2 cellular contexts compared by ENCODE assay signal in the genomic region with DNA sequence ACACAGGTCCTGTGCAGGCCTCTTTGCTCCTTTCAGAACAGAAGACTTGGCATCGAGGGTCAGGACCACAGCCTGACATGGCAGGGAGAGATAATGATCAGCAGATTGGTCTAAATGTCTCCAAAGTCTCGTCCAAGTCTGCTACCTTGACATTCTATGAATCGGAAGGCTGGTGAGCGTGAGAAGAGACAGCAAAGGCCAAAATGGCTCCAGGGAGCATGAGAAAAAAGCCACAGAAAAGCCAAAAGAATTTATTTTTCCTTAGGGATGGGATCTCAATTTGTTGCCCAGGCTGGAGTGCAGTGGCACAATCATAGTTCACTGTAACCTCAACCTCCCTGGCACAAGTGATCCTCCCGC.
TF ChIP-seq lines count a peak whose summit lies in the region.

No MANE protein-coding gene starts in this region.

TF ChIP-seq in SK-N-SH, 30 proteins besides CTCF, POLR2A, EP300 and RAD21 (continued from another document):
- TF ChIP-seq, protein P1, sequence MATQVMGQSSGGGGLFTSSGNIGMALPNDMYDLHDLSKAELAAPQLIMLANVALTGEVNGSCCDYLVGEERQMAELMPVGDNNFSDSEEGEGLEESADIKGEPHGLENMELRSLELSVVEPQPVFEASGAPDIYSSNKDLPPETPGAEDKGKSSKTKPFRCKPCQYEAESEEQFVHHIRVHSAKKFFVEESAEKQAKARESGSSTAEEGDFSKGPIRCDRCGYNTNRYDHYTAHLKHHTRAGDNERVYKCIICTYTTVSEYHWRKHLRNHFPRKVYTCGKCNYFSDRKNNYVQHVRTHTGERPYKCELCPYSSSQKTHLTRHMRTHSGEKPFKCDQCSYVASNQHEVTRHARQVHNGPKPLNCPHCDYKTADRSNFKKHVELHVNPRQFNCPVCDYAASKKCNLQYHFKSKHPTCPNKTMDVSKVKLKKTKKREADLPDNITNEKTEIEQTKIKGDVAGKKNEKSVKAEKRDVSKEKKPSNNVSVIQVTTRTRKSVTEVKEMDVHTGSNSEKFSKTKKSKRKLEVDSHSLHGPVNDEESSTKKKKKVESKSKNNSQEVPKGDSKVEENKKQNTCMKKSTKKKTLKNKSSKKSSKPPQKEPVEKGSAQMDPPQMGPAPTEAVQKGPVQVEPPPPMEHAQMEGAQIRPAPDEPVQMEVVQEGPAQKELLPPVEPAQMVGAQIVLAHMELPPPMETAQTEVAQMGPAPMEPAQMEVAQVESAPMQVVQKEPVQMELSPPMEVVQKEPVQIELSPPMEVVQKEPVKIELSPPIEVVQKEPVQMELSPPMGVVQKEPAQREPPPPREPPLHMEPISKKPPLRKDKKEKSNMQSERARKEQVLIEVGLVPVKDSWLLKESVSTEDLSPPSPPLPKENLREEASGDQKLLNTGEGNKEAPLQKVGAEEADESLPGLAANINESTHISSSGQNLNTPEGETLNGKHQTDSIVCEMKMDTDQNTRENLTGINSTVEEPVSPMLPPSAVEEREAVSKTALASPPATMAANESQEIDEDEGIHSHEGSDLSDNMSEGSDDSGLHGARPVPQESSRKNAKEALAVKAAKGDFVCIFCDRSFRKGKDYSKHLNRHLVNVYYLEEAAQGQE (IDR thresholded peaks at IDR 0.05; ENCODE audit: low read depth, low read length): no peak
- TF ChIP-seq JUND (IDR thresholded peaks at IDR 0.05) (no peak), GATA2 (CRISPR knock-in tag; IDR thresholded peaks at IDR 0.05) (no peak)
- TF ChIP-seq, protein P2, sequence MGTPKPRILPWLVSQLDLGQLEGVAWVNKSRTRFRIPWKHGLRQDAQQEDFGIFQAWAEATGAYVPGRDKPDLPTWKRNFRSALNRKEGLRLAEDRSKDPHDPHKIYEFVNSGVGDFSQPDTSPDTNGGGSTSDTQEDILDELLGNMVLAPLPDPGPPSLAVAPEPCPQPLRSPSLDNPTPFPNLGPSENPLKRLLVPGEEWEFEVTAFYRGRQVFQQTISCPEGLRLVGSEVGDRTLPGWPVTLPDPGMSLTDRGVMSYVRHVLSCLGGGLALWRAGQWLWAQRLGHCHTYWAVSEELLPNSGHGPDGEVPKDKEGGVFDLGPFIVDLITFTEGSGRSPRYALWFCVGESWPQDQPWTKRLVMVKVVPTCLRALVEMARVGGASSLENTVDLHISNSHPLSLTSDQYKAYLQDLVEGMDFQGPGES (IDR thresholded peaks at IDR 0.05; ENCODE audit: low read depth, low read length): no peak

TF ChIP-seq in SK-N-SH treated with all-trans-retinoic acid at 6 μM for 48 hours, 23 proteins besides CTCF, POLR2A, EP300 and RAD21 (continued from another document):
- TF ChIP-seq, protein P3, sequence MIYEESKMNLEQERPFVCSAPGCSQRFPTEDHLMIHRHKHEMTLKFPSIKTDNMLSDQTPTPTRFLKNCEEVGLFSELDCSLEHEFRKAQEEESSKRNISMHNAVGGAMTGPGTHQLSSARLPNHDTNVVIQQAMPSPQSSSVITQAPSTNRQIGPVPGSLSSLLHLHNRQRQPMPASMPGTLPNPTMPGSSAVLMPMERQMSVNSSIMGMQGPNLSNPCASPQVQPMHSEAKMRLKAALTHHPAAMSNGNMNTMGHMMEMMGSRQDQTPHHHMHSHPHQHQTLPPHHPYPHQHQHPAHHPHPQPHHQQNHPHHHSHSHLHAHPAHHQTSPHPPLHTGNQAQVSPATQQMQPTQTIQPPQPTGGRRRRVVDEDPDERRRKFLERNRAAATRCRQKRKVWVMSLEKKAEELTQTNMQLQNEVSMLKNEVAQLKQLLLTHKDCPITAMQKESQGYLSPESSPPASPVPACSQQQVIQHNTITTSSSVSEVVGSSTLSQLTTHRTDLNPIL (CRISPR knock-in tag; IDR thresholded peaks at IDR 0.05; ENCODE audit: low read depth): no peak
- no peak for TF ChIP-seq ZNF70 (CRISPR knock-in tag; IDR thresholded peaks at IDR 0.05)
- TF ChIP-seq GLIS3 (CRISPR knock-in tag; IDR thresholded peaks at IDR 0.05): no peak
- TF ChIP-seq TCF4 (CRISPR knock-in tag; IDR thresholded peaks at IDR 0.05; ENCODE audit: borderline replicate concordance): no peak
- TF ChIP-seq, protein P4, sequence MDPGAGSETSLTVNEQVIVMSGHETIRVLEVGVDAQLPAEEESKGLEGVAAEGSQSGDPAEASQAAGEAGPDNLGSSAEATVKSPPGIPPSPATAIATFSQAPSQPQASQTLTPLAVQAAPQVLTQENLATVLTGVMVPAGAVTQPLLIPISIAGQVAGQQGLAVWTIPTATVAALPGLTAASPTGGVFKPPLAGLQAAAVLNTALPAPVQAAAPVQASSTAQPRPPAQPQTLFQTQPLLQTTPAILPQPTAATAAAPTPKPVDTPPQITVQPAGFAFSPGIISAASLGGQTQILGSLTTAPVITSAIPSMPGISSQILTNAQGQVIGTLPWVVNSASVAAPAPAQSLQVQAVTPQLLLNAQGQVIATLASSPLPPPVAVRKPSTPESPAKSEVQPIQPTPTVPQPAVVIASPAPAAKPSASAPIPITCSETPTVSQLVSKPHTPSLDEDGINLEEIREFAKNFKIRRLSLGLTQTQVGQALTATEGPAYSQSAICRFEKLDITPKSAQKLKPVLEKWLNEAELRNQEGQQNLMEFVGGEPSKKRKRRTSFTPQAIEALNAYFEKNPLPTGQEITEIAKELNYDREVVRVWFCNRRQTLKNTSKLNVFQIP (CRISPR knock-in tag; IDR thresholded peaks at IDR 0.05; ENCODE audit: borderline replicate concordance, low read depth): no peak
- no peak for TF ChIP-seq TOX (CRISPR knock-in tag; IDR thresholded peaks at IDR 0.05; ENCODE audit: borderline replicate concordance)
- TF ChIP-seq ZC3H10 (CRISPR knock-in tag; IDR thresholded peaks at IDR 0.05): no peak
- TF ChIP-seq SNAI2 (CRISPR knock-in tag; IDR thresholded peaks at IDR 0.05): no peak
- TF ChIP-seq ZNF8 (CRISPR knock-in tag; IDR thresholded peaks at IDR 0.05): no peak
- no peak for TF ChIP-seq CSDC2 (CRISPR knock-in tag; IDR thresholded peaks at IDR 0.05)
- TF ChIP-seq BACH2 (CRISPR knock-in tag; IDR thresholded peaks at IDR 0.05; ENCODE audit: borderline replicate concordance): no peak
